21 cellular contexts compared by ENCODE assay signal in genomic region chr5:26192496-26192895, GRCh38.
"Had no signal": no experiment of that assay in that cellular context is flagged by ENCODE, and none has a peak within 500 bp of the region (broad histone marks: within the 10 kb centered on the region; RNA-seq: fewer than 3 reads in every experiment).

No MANE protein-coding gene starts in this region.

- H3K27ac ChIP-seq: brain microvascular endothelial cell, gastrocnemius medialis, skin epidermis, tibial nerve, vagina had no signal

- H3K27me3 Mint-ChIP-seq: activated B cell treated with CpG ODN at 0.5 μM for 24 hours; activated CD4-positive, alpha-beta T cell treated with anti-CD3 and anti-CD28 coated beads, Interleukin-2, amount 10 ng/mL, durations not matched to agents 24 days and 14 days; activated naive CD8-positive, alpha-beta T cell treated with anti-CD3 and anti-CD28 coated beads for 36 hours; dendritic cell treated with granulocyte-macrophage colony-stimulating factor and Interleukin-4, amounts not matched to agents 40 ng/mL and 50 ng/mL, for 4 days; memory B cell; natural killer cell treated with Interleukin-12 subunit alpha and Interleukin-12 subunit beta and Interleukin-15 and Interleukin-18, amount 100 ng/mL, for 72 hours; progenitor cell of endocrine pancreas had no signal

- H3K9me3 Mint-ChIP-seq: activated CD4-positive, alpha-beta T cell treated with anti-CD3 and anti-CD28 coated beads, Interleukin-2, amount 10 ng/mL, durations not matched to agents 24 days and 14 days; activated naive CD8-positive, alpha-beta T cell treated with anti-CD3 and anti-CD28 coated beads for 36 hours had no signal

- H3K36me3 Mint-ChIP-seq: activated naive CD8-positive, alpha-beta T cell treated with anti-CD3 and anti-CD28 coated beads for 36 hours; memory B cell had no signal

- H3K27ac Mint-ChIP-seq: activated B cell treated with CpG ODN at 0.5 μM for 24 hours; activated CD4-positive, alpha-beta T cell treated with anti-CD3 and anti-CD28 coated beads, Interleukin-2, amount 10 ng/mL, durations not matched to agents 24 days and 14 days; activated naive CD8-positive, alpha-beta T cell treated with anti-CD3 and anti-CD28 coated beads for 36 hours; activated T-cell treated with anti-CD3 and anti-CD28 coated beads, Interleukin-2, amount 50 U/mL, for 72 hours; dendritic cell treated with granulocyte-macrophage colony-stimulating factor and Interleukin-4, amounts not matched to agents 40 ng/mL and 50 ng/mL, for 4 days; memory B cell; natural killer cell treated with Interleukin-12 subunit alpha and Interleukin-12 subunit beta and Interleukin-15 and Interleukin-18, amount 100 ng/mL, for 72 hours; progenitor cell of endocrine pancreas had no signal

- ATAC-seq: activated T-cell treated with anti-CD3 and anti-CD28 coated beads, Interleukin-2, amount 50 U/mL, for 72 hours; gastrocnemius medialis; left lobe of liver; natural killer cell treated with Interleukin-12 subunit alpha and Interleukin-12 subunit beta and Interleukin-15 and Interleukin-18, amount 100 ng/mL, for 72 hours; right cardiac atrium had no signal

- DNase-seq: activated B cell treated with CpG ODN at 0.5 μM for 24 hours; activated CD4-positive, alpha-beta T cell treated with anti-CD3 and anti-CD28 coated beads, Interleukin-2, amount 10 ng/mL, durations not matched to agents 24 days and 14 days; activated CD8-positive, alpha-beta memory T cell treated with anti-CD3 and anti-CD28 coated beads, Interleukin-2, amount 50 U/mL, for 48 hours; activated naive CD8-positive, alpha-beta T cell treated with anti-CD3 and anti-CD28 coated beads for 36 hours; activated T-cell treated with anti-CD3 and anti-CD28 coated beads, Interleukin-2, amount 50 U/mL, for 72 hours; amygdala; brain microvascular endothelial cell; gastrocnemius medialis; occipital lobe; right cardiac atrium; stimulated activated CD4-positive, alpha-beta T cell treated with anti-CD3 and anti-CD28 coated beads, Interleukin-15, amount 100 ng/mL, for 24 hours; stimulated activated CD4-positive, alpha-beta T cell treated with anti-CD3 and anti-CD28 coated beads, Interleukin-4, amount 100 ng/mL, for 1 hour; stimulated activated naive CD4-positive, alpha-beta T cell had no signal

- H3K4me3 Mint-ChIP-seq: activated B cell treated with CpG ODN at 0.5 μM for 24 hours; activated CD4-positive, alpha-beta T cell treated with anti-CD3 and anti-CD28 coated beads, Interleukin-2, amount 10 ng/mL, durations not matched to agents 24 days and 14 days; activated naive CD8-positive, alpha-beta T cell treated with anti-CD3 and anti-CD28 coated beads for 36 hours; activated T-cell treated with anti-CD3 and anti-CD28 coated beads, Interleukin-2, amount 50 U/mL, for 72 hours; dendritic cell treated with granulocyte-macrophage colony-stimulating factor and Interleukin-4, amounts not matched to agents 40 ng/mL and 50 ng/mL, for 4 days; memory B cell; natural killer cell treated with Interleukin-12 subunit alpha and Interleukin-12 subunit beta and Interleukin-15 and Interleukin-18, amount 100 ng/mL, for 72 hours had no signal

- H3K4me1 Mint-ChIP-seq: activated B cell treated with CpG ODN at 0.5 μM for 24 hours; activated CD4-positive, alpha-beta T cell treated with anti-CD3 and anti-CD28 coated beads, Interleukin-2, amount 10 ng/mL, durations not matched to agents 24 days and 14 days; activated naive CD8-positive, alpha-beta T cell treated with anti-CD3 and anti-CD28 coated beads for 36 hours; memory B cell had no signal
